ENCODE assay signal across 8 cellular contexts in the genomic region with DNA sequence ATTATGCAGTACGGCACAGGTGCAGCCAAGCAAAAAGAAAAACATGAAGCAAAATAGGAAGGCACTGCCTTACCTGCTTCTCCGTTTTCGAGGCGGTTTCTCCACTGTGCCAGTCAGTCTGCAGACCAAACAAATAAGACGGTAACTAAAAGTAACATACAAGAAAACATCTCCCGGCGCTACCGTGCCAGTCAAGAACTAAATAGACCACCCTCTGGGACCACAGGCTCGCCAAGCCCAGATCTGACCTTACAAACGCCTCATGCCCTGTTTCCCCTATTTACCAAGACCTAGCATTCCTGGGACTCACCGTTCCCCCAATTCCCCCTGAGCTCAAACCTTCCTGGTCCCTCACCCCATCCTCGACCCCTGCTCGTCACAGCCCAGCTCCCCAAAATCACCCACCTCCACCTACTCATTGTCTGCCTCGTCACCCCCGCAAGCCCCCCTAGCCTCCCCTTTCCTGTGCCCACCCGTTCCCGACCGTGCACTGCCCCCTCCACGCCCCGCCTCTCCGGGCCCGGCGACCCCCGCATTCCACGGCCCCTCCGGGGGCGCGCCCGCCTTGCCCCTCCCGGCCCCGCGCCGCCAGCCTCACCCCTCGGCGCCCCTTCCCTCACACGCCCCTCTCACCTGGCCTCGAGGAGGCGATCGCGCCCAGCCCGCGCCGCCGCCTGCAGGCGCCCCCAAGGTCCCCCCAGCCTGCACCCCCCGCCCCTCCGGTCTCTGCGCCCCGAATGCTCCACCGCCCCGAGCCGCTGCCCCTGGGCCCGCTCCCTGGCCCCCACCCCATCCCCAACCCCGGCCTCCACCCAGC. TPM values are rescaled to one million over a fixed set of nuclear protein-coding genes. Genes with fewer than 3 reads are reported as not detected.
DNase-seq lines count a peak whose midpoint lies in the region; ATAC-seq and TF ChIP-seq lines count a peak whose summit lies in the region.

No MANE protein-coding gene starts in this region.

- no peaks in the 10 kb centered on the region for H4K20me1 ChIP-seq in KMS-11 (ENCODE audit: insufficient read depth)

- H3K36me3 ChIP-seq in KMS-11 (ENCODE audit: insufficient read depth) = no peaks in the 10 kb centered on the region
- H3K36me3 ChIP-seq in iPS-18a (ENCODE audit: control insufficient read depth, low read depth, low read length) = no peaks in the 10 kb centered on the region

- H2AFZ ChIP-seq in KMS-11 (ENCODE audit: low read depth) = peak overlapping the region; percentile 19; the same call in 1 of the 2 replicates

- peak overlapping the region; percentile 19; the same call in 1 of the 2 replicates for H3K9ac ChIP-seq in KMS-11
- H3K9ac ChIP-seq in iPS-18a (ENCODE audit: low read length) = peak overlapping the region; percentile 66

- no peaks in the 10 kb centered on the region; the same call in 1 of the 2 replicates for H3K79me2 ChIP-seq in KMS-11 (ENCODE audit: insufficient read depth, low read depth)

- H3K27ac Mint-ChIP-seq in activated naive CD4-positive, alpha-beta T cell treated with anti-CD3 and anti-CD28 coated beads for 36 hours = peak overlapping the region; percentile 32

- CTCF ChIA-PET in activated naive CD4-positive, alpha-beta T cell treated with anti-CD3 and anti-CD28 coated beads for 36 hours (lab: Charles Lee) = interaction anchor here (0.6 to 2.5 kb wide), 12 partner anchors 9 to 371 kb away, joined by 3 to 9 read pairs (median 4); a partner anchor contains a TSS

- no peak for TF ChIP-seq CTCF in KMS-11 (conservative IDR thresholded peaks at IDR 0.05; ENCODE audit: low read depth, low read length)

- intact Hi-C loops in activated naive CD4-positive, alpha-beta T cell treated with anti-CD3 and anti-CD28 coated beads for 36 hours (cut with micrococcal nuclease) = loop anchor here (1.0 to 2.0 kb wide), 10 partner anchors 8 to 368 kb away; a partner anchor contains a TSS

- peak overlapping the region; percentile 82 for H3K4me3 Mint-ChIP-seq in activated naive CD4-positive, alpha-beta T cell treated with anti-CD3 and anti-CD28 coated beads for 36 hours

- no peaks in the 10 kb centered on the region for H3K27me3 Mint-ChIP-seq in activated naive CD4-positive, alpha-beta T cell treated with anti-CD3 and anti-CD28 coated beads for 36 hours (ENCODE audit: low read depth)

- no peaks in the 10 kb centered on the region for H3K9me3 Mint-ChIP-seq in activated naive CD4-positive, alpha-beta T cell treated with anti-CD3 and anti-CD28 coated beads for 36 hours

- ATAC-seq in HG02678 (IDR thresholded peaks at IDR 0.05; ENCODE audit: unreplicated experiment) = no peak

- H3K36me3 Mint-ChIP-seq in activated naive CD4-positive, alpha-beta T cell treated with anti-CD3 and anti-CD28 coated beads for 36 hours (ENCODE audit: low read depth) = peaks cover 8% of the 10 kb centered on the region

- H3K4me1 Mint-ChIP-seq in activated naive CD4-positive, alpha-beta T cell treated with anti-CD3 and anti-CD28 coated beads for 36 hours (ENCODE audit: low read depth) = peaks cover 40% of the 10 kb centered on the region

- no peaks in the 10 kb centered on the region for H3K27me3 ChIP-seq in KMS-11 (ENCODE audit: insufficient read depth, low read depth)
- H3K27me3 ChIP-seq in iPS-18a (ENCODE audit: control insufficient read depth, insufficient read depth, low read length) = no peaks in the 10 kb centered on the region

- DNase-seq in stimulated activated CD4-positive, alpha-beta T cell treated with anti-CD3 and anti-CD28 coated beads, Interleukin-15, amount 100 ng/mL, for 24 hours = peak; percentile 6
- no peak for DNase-seq in stimulated activated CD4-positive, alpha-beta T cell treated with anti-CD3 and anti-CD28 coated beads, Interleukin-4, amount 100 ng/mL, for 1 hour
- peak; percentile 31 for DNase-seq in activated naive CD4-positive, alpha-beta T cell treated with anti-CD3 and anti-CD28 coated beads for 36 hours
- peak; percentile 2 to 4 for DNase-seq in stimulated activated CD4-positive, alpha-beta T cell treated with anti-CD3 and anti-CD28 coated beads, Interleukin-4, amount 100 ng/mL, for 4 hours
- no peak for DNase-seq in inferior parietal cortex (ENCODE audit: extremely low spot score)

- no peak overlapping the region for H3K27ac ChIP-seq in KMS-11
- H3K27ac ChIP-seq in iPS-18a (ENCODE audit: low read length) = no peak overlapping the region

- H3K4me2 ChIP-seq in KMS-11 = peak overlapping the region; percentile 71

- H3K9me3 ChIP-seq in iPS-18a (ENCODE audit: control insufficient read depth, low read depth, low read length) = no peaks in the 10 kb centered on the region

- H3K4me1 ChIP-seq in KMS-11 (ENCODE audit: low read depth, poor library complexity, severe bottlenecking) (peaks cover 33% of the 10 kb centered on the region), iPS-18a (ENCODE audit: control insufficient read depth, low read depth, low read length) (peaks cover 4% of the 10 kb centered on the region)

- no peak overlapping the region for H3K4me3 ChIP-seq in KMS-11 (IDR thresholded peaks at IDR 0.05; ENCODE audit: insufficient read depth, low read depth, low read length)
- H3K4me3 ChIP-seq in iPS-18a (ENCODE audit: low read length) = peak overlapping the region; percentile 71

RNA-seq across cellular contexts. Expression of a gene that starts 0.6 kb away (rescaled TPM):
- total RNA-seq in activated naive CD4-positive, alpha-beta T cell treated with anti-CD3 and anti-CD28 coated beads for 36 hours = 10 to 100 TPM in 1 of 2 experiments, 1 to 10 TPM in 1; 9.6 to 11.8 TPM

RNA-seq across cellular contexts. Expression of a gene that starts 46.8 kb away (rescaled TPM):
- 10 to 100 TPM; 43.6 to 46.3 TPM for total RNA-seq in activated naive CD4-positive, alpha-beta T cell treated with anti-CD3 and anti-CD28 coated beads for 36 hours

RNA-seq across cellular contexts. Expression of a gene that starts 57.6 kb away (rescaled TPM):
- 10 to 100 TPM; 18.4 to 19.8 TPM for total RNA-seq in activated naive CD4-positive, alpha-beta T cell treated with anti-CD3 and anti-CD28 coated beads for 36 hours

Comparison
In these comparisons a context has a peak if more than half of its experiments do, and no peak if none do; other contexts are left out.
1. DNase-seq: peak in stimulated activated CD4-positive, alpha-beta T cell treated with anti-CD3 and anti-CD28 coated beads, Interleukin-15, amount 100 ng/mL, for 24 hours (single experiment), activated naive CD4-positive, alpha-beta T cell treated with anti-CD3 and anti-CD28 coated beads for 36 hours (single experiment) and stimulated activated CD4-positive, alpha-beta T cell treated with anti-CD3 and anti-CD28 coated beads, Interleukin-4, amount 100 ng/mL, for 4 hours (2 of 2); none in stimulated activated CD4-positive, alpha-beta T cell treated with anti-CD3 and anti-CD28 coated beads, Interleukin-4, amount 100 ng/mL, for 1 hour (single experiment) and inferior parietal cortex (single experiment).